Comparison of ENCODE assay signal across 9 cellular contexts in genomic region chr2:126749537-126749936, GRCh38.
A peak's percentile ranks its signal among the peaks of the same experiment; 100 is the strongest.
DNase-seq lines count a peak whose midpoint lies in the region; ATAC-seq and TF ChIP-seq lines count a peak whose summit lies in the region.
"Had no signal": no experiment of that assay in that cellular context is flagged by ENCODE, and none has a peak within 500 bp of the region (broad histone marks: within the 10 kb centered on the region; RNA-seq: fewer than 3 reads in every experiment).

No MANE protein-coding gene starts in this region.

- H3K36me3 Mint-ChIP-seq in activated naive CD8-positive, alpha-beta T cell treated with anti-CD3 and anti-CD28 coated beads, Interleukin-2, amount 50 U/mL, for 24 hours (ENCODE audit: low read depth), result no peaks in the 10 kb centered on the region
- no peaks in the 10 kb centered on the region for H3K36me3 Mint-ChIP-seq in activated naive CD8-positive, alpha-beta T cell treated with anti-CD3 and anti-CD28 coated beads for 36 hours
- no peaks in the 10 kb centered on the region for H3K36me3 Mint-ChIP-seq in osteocyte (ENCODE audit: unreplicated experiment)

- ATAC-seq in activated naive CD8-positive, alpha-beta T cell treated with anti-CD3 and anti-CD28 coated beads, Interleukin-2, amount 50 U/mL, for 24 hours, result peak; percentile 53
- ATAC-seq in HCT116 (peak; percentile 34; the same call in 1 of the 2 replicates), Panc1 (no peak), HG02763 (IDR thresholded peaks at IDR 0.05; ENCODE audit: unreplicated experiment) (no peak)

- H3K9me2 ChIP-seq in HCT116 (ENCODE audit: insufficient read depth), result no peaks in the 10 kb centered on the region

- H3K27ac ChIP-seq in HCT116 (ENCODE audit: low read depth, low read length), result no peak overlapping the region
- H3K27ac ChIP-seq in Panc1 (ENCODE audit: low read length), result no peak overlapping the region
- H3K27ac ChIP-seq: thyroid gland had no signal

- H3K4me3 ChIP-seq in HCT116 (replicated peaks in 1 of 2; ENCODE audit: low read depth in 1 of 2, low read length in 2 of 2) (no peak overlapping the region), Panc1 (ENCODE audit: low read depth in 2 of 2, low read length in 2 of 2) (no peak overlapping the region)
- H3K4me3 ChIP-seq: thyroid gland had no signal

- H3K9me3 Mint-ChIP-seq in activated naive CD8-positive, alpha-beta T cell treated with anti-CD3 and anti-CD28 coated beads, Interleukin-2, amount 50 U/mL, for 24 hours, result no peaks in the 10 kb centered on the region
- no peaks in the 10 kb centered on the region for H3K9me3 Mint-ChIP-seq in activated naive CD8-positive, alpha-beta T cell treated with anti-CD3 and anti-CD28 coated beads for 36 hours
- H3K9me3 Mint-ChIP-seq in osteocyte (ENCODE audit: unreplicated experiment), result no peaks in the 10 kb centered on the region

- no peak for DNase-seq in activated naive CD8-positive, alpha-beta T cell treated with anti-CD3 and anti-CD28 coated beads, Interleukin-2, amount 50 U/mL, for 24 hours
- no peak for DNase-seq in activated naive CD8-positive, alpha-beta T cell treated with anti-CD3 and anti-CD28 coated beads for 36 hours
- DNase-seq in HCT116 (ENCODE audit: low read depth, low spot score) (no peak), Panc1 (ENCODE audit: low read depth, low spot score) (no peak), osteocyte (ENCODE audit: extremely low spot score, unreplicated experiment) (peak; percentile 30), NCI-H2196 (lab: John Stamatoyannopoulos, UW; ENCODE audit: unreplicated experiment) (no peak), HCEC 1CT (no peak)
- DNase-seq: thyroid gland had no signal

- no peak overlapping the region for H2AFZ ChIP-seq in HCT116 (ENCODE audit: low read depth, low read length, poor library complexity, severe bottlenecking)

- H3K27me3 Mint-ChIP-seq in activated naive CD8-positive, alpha-beta T cell treated with anti-CD3 and anti-CD28 coated beads, Interleukin-2, amount 50 U/mL, for 24 hours, result no peaks in the 10 kb centered on the region
- H3K27me3 Mint-ChIP-seq in activated naive CD8-positive, alpha-beta T cell treated with anti-CD3 and anti-CD28 coated beads for 36 hours, result no peaks in the 10 kb centered on the region
- peaks cover 11% of the 10 kb centered on the region for H3K27me3 Mint-ChIP-seq in osteocyte (ENCODE audit: unreplicated experiment)

- peak in 1 of 3 experiments; percentile 10; a peak in 1 of 6 replicates for TF ChIP-seq CTCF in HCT116 (IDR thresholded peaks at IDR 0.05 in 2 of 3, conservative IDR thresholded peaks at IDR 0.05 in 1 of 3; ENCODE audit: borderline replicate concordance in 1 of 3, insufficient read depth in 1 of 3, low read depth in 2 of 3, low read length in 2 of 3)
- peak; percentile 25; the same call in 1 of the 2 replicates for TF ChIP-seq CTCF in Panc1 (IDR thresholded peaks at IDR 0.05)
- TF ChIP-seq CTCF in osteocyte (IDR thresholded peaks at IDR 0.05), result peak; percentile 34

- H3K4me1 Mint-ChIP-seq in activated naive CD8-positive, alpha-beta T cell treated with anti-CD3 and anti-CD28 coated beads, Interleukin-2, amount 50 U/mL, for 24 hours, result peaks cover 6% of the 10 kb centered on the region
- peaks cover 19% of the 10 kb centered on the region for H3K4me1 Mint-ChIP-seq in activated naive CD8-positive, alpha-beta T cell treated with anti-CD3 and anti-CD28 coated beads for 36 hours
- no peaks in the 10 kb centered on the region for H3K4me1 Mint-ChIP-seq in osteocyte (ENCODE audit: unreplicated experiment)

- H4K20me1 ChIP-seq in HCT116 (ENCODE audit: insufficient read depth), result no peaks in the 10 kb centered on the region

- RAD21 ChIA-PET in HCT116 (lab: Charles Lee; ENCODE audit: low non-redundant PET in 1 of 2, low total read pairs in 2 of 2, uncharacterized antibody in 2 of 2, unreplicated experiment in 2 of 2), result no interaction called here

- no peak overlapping the region for H3K4me2 ChIP-seq in HCT116 (ENCODE audit: low read length)

- H3K4me1 ChIP-seq in HCT116 (ENCODE audit: control insufficient read depth in 1 of 2, insufficient read depth in 2 of 2, low read length in 2 of 2), result no peaks in the 10 kb centered on the region
- H3K4me1 ChIP-seq in Panc1 (ENCODE audit: control insufficient read depth, insufficient read depth, low read length), result no peaks in the 10 kb centered on the region
- H3K4me1 ChIP-seq: thyroid gland had no signal

- H3K9me3 ChIP-seq in HCT116 (ENCODE audit: control insufficient read depth in 1 of 2, insufficient read depth in 1 of 2, low read depth in 1 of 2, low read length in 2 of 2) (no peaks in the 10 kb centered on the region), Panc1 (ENCODE audit: control insufficient read depth, insufficient read depth, low read depth, low read length) (no peaks in the 10 kb centered on the region)
- H3K9me3 ChIP-seq: thyroid gland had no signal

- BruUV-seq in HCT116 (replicated peaks; lab: Mats Ljungman, UMichigan), result no TSS peak
- BruUV-seq in Panc1 (replicated peaks; lab: Mats Ljungman, UMichigan), result no TSS peak

- no peak for TF ChIP-seq POLR2A in HCT116 (IDR thresholded peaks at IDR 0.05; ENCODE audit: borderline replicate concordance, extremely low read depth, insufficient read depth, insufficient read length)

- TF ChIP-seq RAD21 in HCT116 (IDR thresholded peaks at IDR 0.05; ENCODE audit: low read depth), result no peak

- POLR2A ChIA-PET in HCT116 (lab: Charles Lee) (no interaction called here), Panc1 (lab: Charles Lee) (no interaction called here)

- in situ Hi-C loops in Panc1 (cut with HindIII; ENCODE audit: low pct_unique_long_range_greater_than_20kb, low sequenced_read_pairs), result no loop called here

- no peak overlapping the region for H3K9ac ChIP-seq in HCT116 (ENCODE audit: low read length)

- H3K79me2 ChIP-seq in HCT116 (ENCODE audit: insufficient read depth, low read length), result no peaks in the 10 kb centered on the region

- no peak overlapping the region for H3K4me3 Mint-ChIP-seq in activated naive CD8-positive, alpha-beta T cell treated with anti-CD3 and anti-CD28 coated beads, Interleukin-2, amount 50 U/mL, for 24 hours
- H3K4me3 Mint-ChIP-seq in activated naive CD8-positive, alpha-beta T cell treated with anti-CD3 and anti-CD28 coated beads for 36 hours, result no peak overlapping the region
- no peak overlapping the region for H3K4me3 Mint-ChIP-seq in osteocyte (ENCODE audit: unreplicated experiment)

- H3K36me3 ChIP-seq in HCT116 (ENCODE audit: control insufficient read depth in 1 of 2, insufficient read depth in 2 of 2, low read length in 2 of 2) (no peaks in the 10 kb centered on the region), Panc1 (ENCODE audit: control insufficient read depth, insufficient read depth, low read length) (no peaks in the 10 kb centered on the region)
- H3K36me3 ChIP-seq: thyroid gland had no signal

- H3K27me3 ChIP-seq in HCT116 (ENCODE audit: insufficient read depth, low read length) (peaks cover 9% of the 10 kb centered on the region), Panc1 (ENCODE audit: control insufficient read depth, insufficient read depth, low read length) (no peaks in the 10 kb centered on the region)
- H3K27me3 ChIP-seq: thyroid gland had no signal

- CTCF ChIA-PET in HCT116 (lab: Charles Lee) (no interaction called here), Panc1 (lab: Charles Lee) (no interaction called here)

- intact Hi-C loops in HCT116 (cut with micrococcal nuclease) (no loop called here), Panc1 (cut with micrococcal nuclease; ENCODE audit: unreplicated experiment) (no loop called here)

- H3K27ac Mint-ChIP-seq in activated naive CD8-positive, alpha-beta T cell treated with anti-CD3 and anti-CD28 coated beads, Interleukin-2, amount 50 U/mL, for 24 hours, result no peak overlapping the region
- no peak overlapping the region for H3K27ac Mint-ChIP-seq in activated naive CD8-positive, alpha-beta T cell treated with anti-CD3 and anti-CD28 coated beads for 36 hours
- H3K27ac Mint-ChIP-seq in osteocyte (ENCODE audit: unreplicated experiment), result no peak overlapping the region

TF ChIP-seq in HCT116, 20 proteins besides CTCF, POLR2A, EP300 and RAD21:
- TF ChIP-seq ZFX (IDR thresholded peaks at IDR 0.05), result no peak
- TF ChIP-seq ATF3 (IDR thresholded peaks at IDR 0.05), result no peak
- no peak for TF ChIP-seq SIN3A (IDR thresholded peaks at IDR 0.05; ENCODE audit: low read depth)
- TF ChIP-seq EZH2phosphoT487 (IDR thresholded peaks at IDR 0.05; ENCODE audit: borderline replicate concordance), result no peak
- TF ChIP-seq FOSL1 (IDR thresholded peaks at IDR 0.05; ENCODE audit: low read depth), result no peak
- no peak for TF ChIP-seq EGR1 (IDR thresholded peaks at IDR 0.05; ENCODE audit: low read depth)
- TF ChIP-seq SP1 (IDR thresholded peaks at IDR 0.05; ENCODE audit: low read depth), result no peak
- no peak for TF ChIP-seq JUND (IDR thresholded peaks at IDR 0.05)
- no peak for TF ChIP-seq ZNF274 (IDR thresholded peaks at IDR 0.05; ENCODE audit: low read depth, low read length)
- no peak for TF ChIP-seq SRF (IDR thresholded peaks at IDR 0.05; ENCODE audit: low read depth)

Comparison
In these comparisons a context has a peak if more than half of its experiments do, and no peak if none do; other contexts are left out.
1. ATAC-seq: peak in activated naive CD8-positive, alpha-beta T cell treated with anti-CD3 and anti-CD28 coated beads, Interleukin-2, amount 50 U/mL, for 24 hours (single experiment) and HCT116 (single experiment); none in Panc1 (single experiment) and HG02763 (single experiment).